In the genomic region with DNA sequence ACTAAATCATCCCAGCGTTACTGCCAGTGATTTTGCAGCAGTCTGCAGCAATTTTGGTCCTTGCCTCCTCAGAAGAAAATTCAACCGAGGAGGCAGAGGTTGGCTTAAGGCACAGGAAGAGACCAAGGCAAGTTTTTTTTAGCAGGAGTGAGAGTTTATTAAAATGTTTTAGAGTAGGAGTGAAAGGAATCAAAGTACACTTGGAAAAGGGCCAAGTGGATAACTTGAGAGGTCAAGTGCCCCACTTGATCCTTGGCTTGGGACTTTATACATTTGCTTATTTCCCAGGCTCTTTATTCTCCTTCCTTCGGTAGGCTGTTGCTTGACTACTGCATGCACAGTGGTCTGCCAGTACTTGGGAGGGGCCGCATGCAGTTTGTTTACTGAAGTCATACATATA, we compare ENCODE assay signal across 31 cellular contexts.
"Had no signal": no experiment of that assay in that cellular context is flagged by ENCODE, and none has a peak within 500 bp of the region (broad histone marks: within the 10 kb centered on the region; RNA-seq: fewer than 3 reads in every experiment).

No MANE protein-coding gene starts in this region.

- H3K27ac Mint-ChIP-seq: naive thymus-derived CD4-positive, alpha-beta T cell; natural killer cell; nephron; progenitor cell of endocrine pancreas; stimulated activated memory B cell treated with anti-CD40 and anti-IgM and Interleukin-4, amounts not matched to agents 10 μg/mL and 1 μg/mL and 100 μg/mL, for 72 hours; stimulated activated naive CD8-positive, alpha-beta T cell treated with anti-CD3 and anti-CD28 coated beads, Interleukin-15, amount 100 ng/mL, for 72 hours; type B pancreatic cell had no signal

- H3K4me2 ChIP-seq: smooth muscle cell had no signal

- H3K4me1 ChIP-seq: parathyroid adenoma, psoas muscle, upper lobe of right lung, uterus had no signal

- H3K4me3 ChIP-seq: psoas muscle, skin epidermis, smooth muscle cell, spleen, suprapubic skin, testis, tibial artery, transverse colon, upper lobe of right lung, uterus had no signal

- H3K27ac ChIP-seq: neutrophil, parathyroid adenoma, psoas muscle, skin epidermis, spleen, suprapubic skin, testis, tibial artery, transverse colon, upper lobe of right lung, uterus had no signal

- H3K36me3 ChIP-seq: uterus had no signal

- ATAC-seq: naive thymus-derived CD4-positive, alpha-beta T cell; natural killer cell; psoas muscle; right cardiac atrium; sciatic nerve; stimulated activated memory B cell treated with anti-CD40 and anti-IgM and Interleukin-4, amounts not matched to agents 10 μg/mL and 1 μg/mL and 100 μg/mL, for 72 hours; stimulated activated naive CD8-positive, alpha-beta T cell treated with anti-CD3 and anti-CD28 coated beads, Interleukin-15, amount 100 ng/mL, for 72 hours; stimulated activated naive CD8-positive, alpha-beta T cell treated with anti-CD3 and anti-CD28 coated beads, Interleukin-15, Interleukin-2, amounts not matched to agents 100 U/mL and 50 U/mL, for 24 hours; upper lobe of right lung had no signal

- H3K4me3 Mint-ChIP-seq: natural killer cell; stimulated activated memory B cell treated with anti-CD40 and anti-IgM and Interleukin-4, amounts not matched to agents 10 μg/mL and 1 μg/mL and 100 μg/mL, for 72 hours; stimulated activated naive CD8-positive, alpha-beta T cell treated with anti-CD3 and anti-CD28 coated beads, Interleukin-15, amount 100 ng/mL, for 72 hours; type B pancreatic cell had no signal

- DNase-seq: naive thymus-derived CD4-positive, alpha-beta T cell; natural killer cell; nucleus accumbens; posterior cingulate gyrus; psoas muscle; right cardiac atrium; spleen; stimulated activated CD4-positive, alpha-beta T cell treated with anti-CD3 and anti-CD28 coated beads, Interleukin-12 subunit alpha, Interleukin-12 subunit beta, amount 100 ng/mL, for 4 hours; stimulated activated CD4-positive, alpha-beta T cell treated with anti-CD3 and anti-CD28 coated beads, Interleukin-1b, Interleukin-23, amount 100 ng/mL, for 48 hours; stimulated activated CD4-positive, alpha-beta T cell treated with anti-CD3 and anti-CD28 coated beads, Interleukin-4, amount 100 ng/mL, for 1 hour; stimulated activated CD4-positive, alpha-beta T cell treated with anti-CD3 and anti-CD28 coated beads, Interleukin-4, amount 100 ng/mL, for 4 hours; stimulated activated CD8-positive, alpha-beta memory T cell treated with anti-CD3 and anti-CD28 coated beads, Interleukin-4, amount 100 ng/mL, for 48 hours; stimulated activated naive CD4-positive, alpha-beta T cell; stimulated activated naive CD8-positive, alpha-beta T cell treated with anti-CD3 and anti-CD28 coated beads, Interleukin-15, amount 100 ng/mL, for 72 hours; stimulated activated naive CD8-positive, alpha-beta T cell treated with anti-CD3 and anti-CD28 coated beads, Interleukin-15, Interleukin-2, amounts not matched to agents 100 U/mL and 50 U/mL, for 24 hours; substantia nigra; testis; tibial artery; transverse colon; upper lobe of right lung; uterus had no signal

- H3K27me3 ChIP-seq: neutrophil, spleen, suprapubic skin, testis, tibial artery, transverse colon, upper lobe of right lung, uterus had no signal

- H2AFZ ChIP-seq: parathyroid adenoma had no signal

- H3K9me3 ChIP-seq: testis had no signal

- H3K27me3 Mint-ChIP-seq: naive thymus-derived CD4-positive, alpha-beta T cell; progenitor cell of endocrine pancreas; stimulated activated memory B cell treated with anti-CD40 and anti-IgM and Interleukin-4, amounts not matched to agents 10 μg/mL and 1 μg/mL and 100 μg/mL, for 72 hours; stimulated activated naive CD8-positive, alpha-beta T cell treated with anti-CD3 and anti-CD28 coated beads, Interleukin-15, amount 100 ng/mL, for 72 hours; type B pancreatic cell had no signal

- H3K9ac ChIP-seq: parathyroid adenoma had no signal
